Comparison of ENCODE assay signal across 10 cellular contexts in the genomic region with DNA sequence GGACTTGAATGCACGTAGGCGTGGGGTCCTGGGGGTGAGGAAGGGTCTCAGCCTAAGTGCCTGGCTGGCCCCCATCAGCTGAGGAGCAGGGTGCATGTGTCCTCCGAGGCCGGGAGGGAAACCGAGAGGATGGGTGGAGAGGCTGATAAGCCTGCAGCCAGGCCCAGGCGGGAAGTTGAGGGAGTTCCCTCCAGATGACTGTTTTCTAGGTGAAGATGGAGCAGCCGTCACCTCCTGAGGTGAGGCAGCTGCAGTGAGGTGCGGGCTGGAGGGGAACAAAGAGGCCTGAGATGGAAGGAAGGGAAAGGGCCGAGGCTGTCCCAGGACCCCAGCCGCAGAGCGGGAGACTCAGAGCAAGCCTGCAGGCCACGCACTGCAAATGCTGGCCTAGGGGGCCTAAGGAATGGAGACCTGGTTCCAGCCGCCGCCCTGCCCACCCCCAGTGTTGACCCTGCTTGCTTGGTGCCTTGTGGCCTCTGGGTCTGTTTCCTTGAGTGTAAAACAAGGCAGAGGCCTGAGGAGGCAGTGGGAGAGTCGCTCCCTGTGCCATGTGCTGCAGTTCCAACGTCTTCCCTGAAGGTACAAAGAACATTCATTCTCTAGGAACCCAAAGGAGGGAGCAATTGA. TPM values are rescaled to one million over a fixed set of nuclear protein-coding genes. Genes with fewer than 3 reads are reported as not detected.
DNase-seq lines count a peak whose midpoint lies in the region; ATAC-seq and TF ChIP-seq lines count a peak whose summit lies in the region.
"Had no signal": no experiment of that assay in that cellular context is flagged by ENCODE, and none has a peak within 500 bp of the region (broad histone marks: within the 10 kb centered on the region; RNA-seq: fewer than 3 reads in every experiment).

No MANE protein-coding gene starts in this region.

- H3K9me3 Mint-ChIP-seq in stimulated activated naive CD8-positive, alpha-beta T cell treated with anti-CD3 and anti-CD28 coated beads, Interleukin-15, Interleukin-2, amounts not matched to agents 100 ng/mL and 50 ng/mL, for 24 hours, result no peaks in the 10 kb centered on the region
- H3K9me3 Mint-ChIP-seq in endothelial cell (ENCODE audit: unreplicated experiment), result no peaks in the 10 kb centered on the region
- no peaks in the 10 kb centered on the region for H3K9me3 Mint-ChIP-seq in natural killer cell

- intact Hi-C loops in natural killer cell (cut with micrococcal nuclease), result no loop called here

- peaks cover 96% of the 10 kb centered on the region for H3K4me1 Mint-ChIP-seq in stimulated activated naive CD8-positive, alpha-beta T cell treated with anti-CD3 and anti-CD28 coated beads, Interleukin-15, Interleukin-2, amounts not matched to agents 100 ng/mL and 50 ng/mL, for 24 hours (ENCODE audit: low read depth)
- H3K4me1 Mint-ChIP-seq in endothelial cell (ENCODE audit: unreplicated experiment) (peaks cover 78% of the 10 kb centered on the region), natural killer cell (peaks cover 84 to 88% of the 10 kb centered on the region in 2 donors)

- no peak for ATAC-seq in stimulated activated naive CD8-positive, alpha-beta T cell treated with anti-CD3 and anti-CD28 coated beads, Interleukin-15, Interleukin-2, amounts not matched to agents 100 U/mL and 50 U/mL, for 24 hours
- ATAC-seq in natural killer cell, result no peak
- no peak for ATAC-seq in HG03469 (IDR thresholded peaks at IDR 0.05; ENCODE audit: unreplicated experiment)
- no peak for ATAC-seq in GM21381 (IDR thresholded peaks at IDR 0.05; ENCODE audit: unreplicated experiment)

- TF ChIP-seq CTCF in endothelial cell (IDR thresholded peaks at IDR 0.05; ENCODE audit: unreplicated experiment) (no peak), natural killer cell (IDR thresholded peaks at IDR 0.05) (no peak)

- peaks cover 49% of the 10 kb centered on the region for H3K36me3 Mint-ChIP-seq in stimulated activated naive CD8-positive, alpha-beta T cell treated with anti-CD3 and anti-CD28 coated beads, Interleukin-15, Interleukin-2, amounts not matched to agents 100 ng/mL and 50 ng/mL, for 24 hours (ENCODE audit: low read depth)
- H3K36me3 Mint-ChIP-seq in endothelial cell (ENCODE audit: low read depth, unreplicated experiment), result peaks cover 53% of the 10 kb centered on the region
- H3K36me3 Mint-ChIP-seq in natural killer cell, result no peaks in the 10 kb centered on the region

- H3K4me3 Mint-ChIP-seq in stimulated activated naive CD8-positive, alpha-beta T cell treated with anti-CD3 and anti-CD28 coated beads, Interleukin-15, Interleukin-2, amounts not matched to agents 100 ng/mL and 50 ng/mL, for 24 hours, result peak overlapping the region; percentile 95
- H3K4me3 Mint-ChIP-seq in endothelial cell (ENCODE audit: unreplicated experiment) (peak overlapping the region; percentile 97), natural killer cell (peak overlapping the region; percentile 84)

- H3K27me3 Mint-ChIP-seq in stimulated activated naive CD8-positive, alpha-beta T cell treated with anti-CD3 and anti-CD28 coated beads, Interleukin-15, Interleukin-2, amounts not matched to agents 100 ng/mL and 50 ng/mL, for 24 hours, result no peaks in the 10 kb centered on the region
- peaks cover 23% of the 10 kb centered on the region for H3K27me3 Mint-ChIP-seq in endothelial cell (ENCODE audit: unreplicated experiment)
- no peaks in the 10 kb centered on the region for H3K27me3 Mint-ChIP-seq in natural killer cell (ENCODE audit: low read depth in 2 of 2)

- no peak for DNase-seq in stimulated activated naive CD8-positive, alpha-beta T cell treated with anti-CD3 and anti-CD28 coated beads, Interleukin-15, Interleukin-2, amounts not matched to agents 100 U/mL and 50 U/mL, for 24 hours
- DNase-seq in endothelial cell (ENCODE audit: low spot score) (no peak), natural killer cell (no peak), SK-N-DZ (ENCODE audit: low spot score) (no peak), retina (no peak)
- DNase-seq: effector CD8-positive, alpha-beta T cell; IMR-90 had no signal

- H3K27ac Mint-ChIP-seq in stimulated activated naive CD8-positive, alpha-beta T cell treated with anti-CD3 and anti-CD28 coated beads, Interleukin-15, Interleukin-2, amounts not matched to agents 100 ng/mL and 50 ng/mL, for 24 hours, result peak overlapping the region; percentile 99
- H3K27ac Mint-ChIP-seq in endothelial cell (ENCODE audit: unreplicated experiment), result peak overlapping the region; percentile 85
- peak overlapping the region; percentile 93 to 96 for H3K27ac Mint-ChIP-seq in natural killer cell

RNA-seq across cellular contexts. Expression of a gene that starts 3.0 kb away (rescaled TPM):
- total RNA-seq in endothelial cell (ENCODE audit: unreplicated experiment) (844 TPM), natural killer cell (10 to 100 TPM; 57.1 to 79.8 (median 72.6) TPM)
- polyA plus RNA-seq in SK-N-DZ (2014; cell fraction: cytosol; rRNA removed), result not detected in 2 replicates
- not detected in 2 replicates for polyA plus RNA-seq in SK-N-DZ (2014; cell fraction: nucleus; rRNA removed)
- total RNA-seq: IMR-90 had no signal
- polyA plus RNA-seq: IMR-90 had no signal

Comparison
In these comparisons a context has a peak if more than half of its experiments do, and no peak if none do; other contexts are left out.
1. RNA of a gene that starts 3.0 kb away (total RNA-seq): 844 TPM in endothelial cell (single experiment); 57.1 to 79.8 TPM in natural killer cell; every median in the first group is over 10 times any median in the second.
2. Peak in every context shown above with its lines, with median percentiles within 50 percentile points of each other: H3K27ac Mint-ChIP-seq and H3K4me3 Mint-ChIP-seq.